In genomic region chr17:71628306-71628705, GRCh38 we compare ENCODE assay signal across 15 cellular contexts.
"Had no signal": no experiment of that assay in that cellular context is flagged by ENCODE, and none has a peak within 500 bp of the region (broad histone marks: within the 10 kb centered on the region; RNA-seq: fewer than 3 reads in every experiment).

No MANE protein-coding gene starts in this region.

- H3K27me3 ChIP-seq: neural progenitor cell, ovary, sigmoid colon, stomach, testis had no signal

- H3K4me1 ChIP-seq: neural progenitor cell, testis had no signal

- H3K4me2 ChIP-seq: neural progenitor cell had no signal

- H3K9me3 ChIP-seq: ovary, sigmoid colon, stomach, testis had no signal

- DNase-seq: activated CD4-positive, alpha-beta T cell treated with anti-CD3 and anti-CD28 coated beads, Interleukin-2, amount 50 U/mL, for 48 hours; activated naive CD4-positive, alpha-beta T cell treated with anti-CD3 and anti-CD28 coated beads for 36 hours; activated naive CD8-positive, alpha-beta T cell treated with anti-CD3 and anti-CD28 coated beads, Interleukin-2, amount 50 U/mL, for 24 hours; activated T-cell treated with anti-CD3 and anti-CD28 coated beads, Interleukin-2, amount 50 U/mL, for 1 hour; aorta; head of caudate nucleus; naive B cell; ovary; sigmoid colon; stimulated activated CD4-positive, alpha-beta T cell treated with anti-CD3 and anti-CD28 coated beads, Interleukin-12 subunit alpha, Interleukin-12 subunit beta, amount 100 ng/mL, for 4 hours; stimulated activated CD4-positive, alpha-beta T cell treated with anti-CD3 and anti-CD28 coated beads, Interleukin-2, amount 100 ng/mL, for 24 hours; stomach; testis; WERI-Rb-1 had no signal

- H3K36me3 ChIP-seq: neural progenitor cell, ovary, sigmoid colon, stomach, WERI-Rb-1 had no signal

- H2AFZ ChIP-seq: neural progenitor cell had no signal

- H3K9ac ChIP-seq: neural progenitor cell had no signal

- H3K4me3 ChIP-seq: neural progenitor cell, ovary, sigmoid colon, stomach, testis had no signal

- H3K27ac ChIP-seq: neural progenitor cell, ovary, sigmoid colon, stomach, testis, WERI-Rb-1 had no signal

- ATAC-seq: activated naive CD8-positive, alpha-beta T cell treated with anti-CD3 and anti-CD28 coated beads, Interleukin-2, amount 50 U/mL, for 24 hours had no signal
